ENCODE assay signal across 22 cellular contexts in the genomic region with DNA sequence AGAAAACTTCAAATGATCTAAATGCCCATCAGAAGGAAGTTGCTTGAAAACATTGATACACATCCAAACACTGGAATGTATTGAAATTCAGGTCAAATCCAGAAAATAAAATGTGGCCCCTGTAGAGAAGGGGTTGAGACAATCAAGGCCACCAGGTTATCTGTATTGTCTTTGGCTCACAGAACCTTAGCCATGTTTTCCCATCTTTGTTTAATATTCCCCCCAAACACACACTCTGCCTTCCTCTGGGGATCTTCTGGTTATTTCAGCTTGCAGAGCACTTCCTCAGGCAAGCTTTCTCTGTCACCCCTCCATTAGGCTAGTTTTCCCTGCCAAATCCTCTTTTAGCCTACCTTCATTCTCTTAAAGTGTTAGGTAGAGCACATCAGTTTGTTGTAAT. TPM values are rescaled to one million over a fixed set of nuclear protein-coding genes. Genes with fewer than 3 reads are reported as not detected.
DNase-seq lines count a peak whose midpoint lies in the region; ATAC-seq, FAIRE-seq and TF ChIP-seq lines count a peak whose summit lies in the region.
"Had no signal": no experiment of that assay in that cellular context is flagged by ENCODE, and none has a peak within 500 bp of the region (broad histone marks: within the 10 kb centered on the region; RNA-seq: fewer than 3 reads in every experiment).

No MANE protein-coding gene starts in this region.

- H3K27me3 ChIP-seq in endothelial cell of umbilical vein (ENCODE audit: control insufficient read depth in 2 of 2, insufficient read depth in 2 of 2, low read length in 2 of 2) = no peaks in the 10 kb centered on the region
- H3K27me3 ChIP-seq: SJSA1 had no signal

- peaks cover 9% of the 10 kb centered on the region for H3K27me3 Mint-ChIP-seq in activated naive CD8-positive, alpha-beta T cell treated with anti-CD3 and anti-CD28 coated beads, Interleukin-2, amount 10 ng/mL, durations not matched to agents 7 days and 5 days
- H3K27me3 Mint-ChIP-seq in activated naive CD8-positive, alpha-beta T cell treated with anti-CD3 and anti-CD28 coated beads, Interleukin-2, amount 50 U/mL, for 24 hours = no peaks in the 10 kb centered on the region
- H3K27me3 Mint-ChIP-seq in activated T-helper 17 cell treated with anti-CD3 and anti-CD28 coated beads, Interleukin-2, amount 50 U/mL, for 72 hours = no peaks in the 10 kb centered on the region

- TF ChIP-seq POLR2A in endothelial cell of umbilical vein (IDR thresholded peaks at IDR 0.05; ENCODE audit: low read depth, low read length) = peak; percentile 49

- H3K4me3 ChIP-seq in endothelial cell of umbilical vein (replicated peaks in 1 of 3; ENCODE audit: insufficient read depth in 1 of 3, low read depth in 1 of 3, low read length in 3 of 3) = no peak overlapping the region
- H3K4me3 ChIP-seq: GM23248, HAP-1, SJSA1 had no signal

- no peak overlapping the region for H2AFZ ChIP-seq in endothelial cell of umbilical vein (ENCODE audit: low read depth, low read length)
- H2AFZ ChIP-seq: GM23248 had no signal

- peak overlapping the region; percentile 28 for H3K4me3 Mint-ChIP-seq in activated naive CD8-positive, alpha-beta T cell treated with anti-CD3 and anti-CD28 coated beads, Interleukin-2, amount 10 ng/mL, durations not matched to agents 7 days and 5 days
- H3K4me3 Mint-ChIP-seq in activated naive CD8-positive, alpha-beta T cell treated with anti-CD3 and anti-CD28 coated beads, Interleukin-2, amount 50 U/mL, for 24 hours = no peak overlapping the region
- peak overlapping the region; percentile 14 for H3K4me3 Mint-ChIP-seq in activated T-helper 17 cell treated with anti-CD3 and anti-CD28 coated beads, Interleukin-2, amount 50 U/mL, for 72 hours

- peak overlapping the region; percentile 42 for H3K4me2 ChIP-seq in endothelial cell of umbilical vein (ENCODE audit: insufficient read depth, low read length)

- dilution Hi-C loops in endothelial cell of umbilical vein (cut with MboI; ENCODE audit: extremely low pct_ligation_motif_present, low sequenced_read_pairs) = no loop called here

- H3K27ac ChIP-seq in endothelial cell of umbilical vein (ENCODE audit: insufficient read depth, low read depth, low read length) = peak overlapping the region; percentile 42
- H3K27ac ChIP-seq: GM23248, SJSA1 had no signal

- H3K36me3 Mint-ChIP-seq in activated naive CD8-positive, alpha-beta T cell treated with anti-CD3 and anti-CD28 coated beads, Interleukin-2, amount 10 ng/mL, durations not matched to agents 7 days and 5 days = no peaks in the 10 kb centered on the region
- H3K36me3 Mint-ChIP-seq in activated naive CD8-positive, alpha-beta T cell treated with anti-CD3 and anti-CD28 coated beads, Interleukin-2, amount 50 U/mL, for 24 hours (ENCODE audit: low read depth) = no peaks in the 10 kb centered on the region
- H3K36me3 Mint-ChIP-seq in activated T-helper 17 cell treated with anti-CD3 and anti-CD28 coated beads, Interleukin-2, amount 50 U/mL, for 72 hours (ENCODE audit: low read depth) = no peaks in the 10 kb centered on the region

- no peaks in the 10 kb centered on the region for H3K9me1 ChIP-seq in endothelial cell of umbilical vein (replicated peaks; ENCODE audit: control insufficient read depth, extremely low read depth, insufficient read depth, low read length)

- H3K36me3 ChIP-seq in endothelial cell of umbilical vein (ENCODE audit: control insufficient read depth in 2 of 2, extremely low read depth in 1 of 2, insufficient read depth in 2 of 2, low read length in 2 of 2) = no peaks in the 10 kb centered on the region
- H3K36me3 ChIP-seq: HAP-1, SJSA1 had no signal

- no peaks in the 10 kb centered on the region for H3K9me3 ChIP-seq in endothelial cell of umbilical vein (replicated peaks; ENCODE audit: control insufficient read depth, insufficient read depth, low read length)
- H3K9me3 ChIP-seq: HAP-1, SJSA1 had no signal

- H3K4me1 ChIP-seq in endothelial cell of umbilical vein (ENCODE audit: control insufficient read depth, extremely low read depth, insufficient read depth, low read length) = peaks cover 33% of the 10 kb centered on the region
- H3K4me1 ChIP-seq: HAP-1 had no signal

- FAIRE-seq in endothelial cell of umbilical vein (lab: Jason Lieb, UNC) (peak; percentile 93), D721Med (lab: Jason Lieb, UNC) (no peak)

- no peaks in the 10 kb centered on the region for H3K9me3 Mint-ChIP-seq in activated naive CD8-positive, alpha-beta T cell treated with anti-CD3 and anti-CD28 coated beads, Interleukin-2, amount 10 ng/mL, durations not matched to agents 7 days and 5 days
- H3K9me3 Mint-ChIP-seq in activated naive CD8-positive, alpha-beta T cell treated with anti-CD3 and anti-CD28 coated beads, Interleukin-2, amount 50 U/mL, for 24 hours = no peaks in the 10 kb centered on the region
- H3K9me3 Mint-ChIP-seq in activated T-helper 17 cell treated with anti-CD3 and anti-CD28 coated beads, Interleukin-2, amount 50 U/mL, for 72 hours = no peaks in the 10 kb centered on the region

- POLR2A ChIA-PET in activated naive CD8-positive, alpha-beta T cell treated with anti-CD3 and anti-CD28 coated beads, Interleukin-2, amount 10 ng/mL, durations not matched to agents 7 days and 5 days (lab: Charles Lee) = no interaction called here
- POLR2A ChIA-PET in endothelial cell of umbilical vein (lab: Charles Lee) = no interaction called here

- no peak overlapping the region for H3K9ac ChIP-seq in endothelial cell of umbilical vein (replicated peaks; ENCODE audit: extremely low read depth, insufficient read depth, low read length)
- H3K9ac ChIP-seq: GM23248 had no signal

- H4K20me1 ChIP-seq in endothelial cell of umbilical vein (replicated peaks; ENCODE audit: control insufficient read depth, extremely low read depth, insufficient read depth, low read length) = no peaks in the 10 kb centered on the region

- H3K4me1 Mint-ChIP-seq in activated naive CD8-positive, alpha-beta T cell treated with anti-CD3 and anti-CD28 coated beads, Interleukin-2, amount 10 ng/mL, durations not matched to agents 7 days and 5 days = peaks cover 14% of the 10 kb centered on the region
- peaks cover 18% of the 10 kb centered on the region for H3K4me1 Mint-ChIP-seq in activated naive CD8-positive, alpha-beta T cell treated with anti-CD3 and anti-CD28 coated beads, Interleukin-2, amount 50 U/mL, for 24 hours
- peaks cover 18% of the 10 kb centered on the region for H3K4me1 Mint-ChIP-seq in activated T-helper 17 cell treated with anti-CD3 and anti-CD28 coated beads, Interleukin-2, amount 50 U/mL, for 72 hours

- H3K27ac Mint-ChIP-seq in activated naive CD8-positive, alpha-beta T cell treated with anti-CD3 and anti-CD28 coated beads, Interleukin-2, amount 10 ng/mL, durations not matched to agents 7 days and 5 days = no peak overlapping the region
- no peak overlapping the region for H3K27ac Mint-ChIP-seq in activated naive CD8-positive, alpha-beta T cell treated with anti-CD3 and anti-CD28 coated beads, Interleukin-2, amount 50 U/mL, for 24 hours
- H3K27ac Mint-ChIP-seq in activated T-helper 17 cell treated with anti-CD3 and anti-CD28 coated beads, Interleukin-2, amount 50 U/mL, for 72 hours = no peak overlapping the region

- H3K79me2 ChIP-seq in endothelial cell of umbilical vein (ENCODE audit: control insufficient read depth, insufficient read depth, low read length) = no peaks in the 10 kb centered on the region

- BruUV-seq in endothelial cell of umbilical vein (replicated peaks; lab: Mats Ljungman, UMichigan) = no TSS peak

- TF ChIP-seq CTCF in endothelial cell of umbilical vein (IDR thresholded peaks at IDR 0.05; ENCODE audit: extremely low read depth in 1 of 2, insufficient read depth in 1 of 2, low read depth in 1 of 2, low read length in 2 of 2) = no peak
- no peak for TF ChIP-seq CTCF in D721Med (IDR thresholded peaks at IDR 0.05; ENCODE audit: insufficient read depth, missing control alignments)

- CTCF ChIA-PET in endothelial cell of umbilical vein (lab: Charles Lee) = interaction anchor here (0.6 kb wide), 1 partner anchor 16 kb away, joined by 3 read pairs; no protein-coding TSS in a partner anchor

- intact Hi-C loops in endothelial cell of umbilical vein (cut with micrococcal nuclease) = no loop called here
- intact Hi-C loops in head of caudate nucleus (cut with DNase I) = no loop called here

- ATAC-seq in activated naive CD8-positive, alpha-beta T cell treated with anti-CD3 and anti-CD28 coated beads, Interleukin-2, amount 10 ng/mL, durations not matched to agents 7 days and 5 days (ENCODE audit: low read depth) = no peak
- no peak for ATAC-seq in activated naive CD8-positive, alpha-beta T cell treated with anti-CD3 and anti-CD28 coated beads, Interleukin-2, amount 50 U/mL, for 24 hours
- no peak for ATAC-seq in activated T-helper 17 cell treated with anti-CD3 and anti-CD28 coated beads, Interleukin-2, amount 50 U/mL, for 72 hours (replicated peaks)
- ATAC-seq in GM18868 (IDR thresholded peaks at IDR 0.05; ENCODE audit: unreplicated experiment) = no peak

- DNase-seq in activated naive CD8-positive, alpha-beta T cell treated with anti-CD3 and anti-CD28 coated beads, Interleukin-2, amount 10 ng/mL, durations not matched to agents 7 days and 5 days = no peak
- no peak for DNase-seq in activated naive CD8-positive, alpha-beta T cell treated with anti-CD3 and anti-CD28 coated beads, Interleukin-2, amount 50 U/mL, for 24 hours
- DNase-seq in endothelial cell of umbilical vein (ENCODE audit: low read depth, low spot score) (peak; percentile 87), D721Med (ENCODE audit: insufficient read length, low spot score) (no peak), head of caudate nucleus (no peak)
- DNase-seq: ACHN, C1 segment of cervical spinal cord, DMS 273 treated with DMSO at 0.1 percent for 48 hours, DND-41, GM23248, KG1, NCI-H1417 treated with DMSO at 0.1 percent for 48 hours, NCI-H1930, NCI-H226, NCI-H524, NCI-H82 had no signal

RNA-seq across cellular contexts. Expression of gene PAGE2, which starts 30.5 kb away (rescaled TPM):
- total RNA-seq in activated naive CD8-positive, alpha-beta T cell treated with anti-CD3 and anti-CD28 coated beads, Interleukin-2, amount 10 ng/mL, durations not matched to agents 7 days and 5 days = not detected
- total RNA-seq in activated T-helper 17 cell treated with anti-CD3 and anti-CD28 coated beads, Interleukin-2, amount 50 U/mL, for 72 hours = not detected
- not detected in 2 replicates for total RNA-seq in endothelial cell of umbilical vein
- polyA plus RNA-seq in endothelial cell of umbilical vein = not detected in 2 replicates
- polyA plus RNA-seq in endothelial cell of umbilical vein (2011; cell fraction: cytosol; rRNA removed) = not detected in 2 replicates
- polyA plus RNA-seq in endothelial cell of umbilical vein (2011; cell fraction: nucleus; rRNA removed) = not detected in 2 replicates
- polyA plus RNA-seq in endothelial cell of umbilical vein (2012) = not detected in 2 replicates
- not detected in 2 replicates for polyA minus RNA-seq in endothelial cell of umbilical vein
- not detected for polyA minus RNA-seq in endothelial cell of umbilical vein (2011; cell fraction: cytosol; rRNA and poly(A)+ RNA removed)
- not detected in 2 replicates for polyA minus RNA-seq in endothelial cell of umbilical vein (2011; cell fraction: nucleus; rRNA and poly(A)+ RNA removed)
- total RNA-seq: G401, GM23248, HT-29, SJSA1 had no signal
- polyA plus RNA-seq: GM23248 had no signal

RNA-seq across cellular contexts. Expression of gene PAGE2B, which starts 44.4 kb away (rescaled TPM):
- total RNA-seq in activated naive CD8-positive, alpha-beta T cell treated with anti-CD3 and anti-CD28 coated beads, Interleukin-2, amount 10 ng/mL, durations not matched to agents 7 days and 5 days = 1 to 10 TPM in 1 of 2 experiments, under 1 TPM in 1; 0.77 to 1.9 TPM
- 1 to 10 TPM; 1.1 to 4.7 TPM for total RNA-seq in activated T-helper 17 cell treated with anti-CD3 and anti-CD28 coated beads, Interleukin-2, amount 50 U/mL, for 72 hours
- not detected in 2 replicates for total RNA-seq in endothelial cell of umbilical vein
- not detected in 2 replicates for polyA plus RNA-seq in endothelial cell of umbilical vein
- polyA plus RNA-seq in endothelial cell of umbilical vein (2011; cell fraction: cytosol; rRNA removed) = not detected in 2 replicates
- polyA plus RNA-seq in endothelial cell of umbilical vein (2011; cell fraction: nucleus; rRNA removed) = 0.54 TPM in 1 of 2 replicates, not detected in the other
- not detected in 2 replicates for polyA plus RNA-seq in endothelial cell of umbilical vein (2012)
- not detected in 2 replicates for polyA minus RNA-seq in endothelial cell of umbilical vein
- not detected for polyA minus RNA-seq in endothelial cell of umbilical vein (2011; cell fraction: cytosol; rRNA and poly(A)+ RNA removed)
- not detected in 2 replicates for polyA minus RNA-seq in endothelial cell of umbilical vein (2011; cell fraction: nucleus; rRNA and poly(A)+ RNA removed)
- total RNA-seq: G401, GM23248, HT-29, SJSA1 had no signal
- polyA plus RNA-seq: GM23248 had no signal
